In genomic region chr9:125302241-125302640, GRCh38 we compare ENCODE assay signal across 23 cellular contexts.
"Had no signal": no experiment of that assay in that cellular context is flagged by ENCODE, and none has a peak within 500 bp of the region (broad histone marks: within the 10 kb centered on the region; RNA-seq: fewer than 3 reads in every experiment).

No MANE protein-coding gene starts in this region.

- H3K9me3 Mint-ChIP-seq: activated naive CD4-positive, alpha-beta T cell treated with anti-CD3 and anti-CD28 coated beads for 36 hours; activated naive CD8-positive, alpha-beta T cell treated with anti-CD3 and anti-CD28 coated beads, Interleukin-2, amount 10 ng/mL, durations not matched to agents 7 days and 5 days; activated T-cell treated with anti-CD3 and anti-CD28 coated beads, Interleukin-2, amount 50 U/mL, for 24 hours; natural killer cell; T-cell; WTC11 had no signal

- ATAC-seq: heart left ventricle; left lobe of liver; natural killer cell; stimulated activated naive CD8-positive, alpha-beta T cell treated with anti-CD3 and anti-CD28 coated beads, Interleukin-15, Interleukin-2, amounts not matched to agents 100 U/mL and 50 U/mL, for 24 hours; T-cell; WTC11 had no signal

- H3K4me3 Mint-ChIP-seq: activated naive CD4-positive, alpha-beta T cell treated with anti-CD3 and anti-CD28 coated beads for 36 hours; activated naive CD8-positive, alpha-beta T cell treated with anti-CD3 and anti-CD28 coated beads, Interleukin-2, amount 10 ng/mL, durations not matched to agents 7 days and 5 days; activated T-cell treated with anti-CD3 and anti-CD28 coated beads, Interleukin-2, amount 50 U/mL, for 24 hours; natural killer cell; T-cell; WTC11 had no signal

- H3K4me3 ChIP-seq: coronary artery, heart left ventricle, spleen, thyroid gland had no signal

- H3K27ac ChIP-seq: coronary artery, heart left ventricle, spleen had no signal

- H3K9me3 ChIP-seq: heart left ventricle, spleen, thyroid gland had no signal

- H3K27me3 ChIP-seq: heart left ventricle, spleen, thyroid gland had no signal

- H3K27me3 Mint-ChIP-seq: activated naive CD8-positive, alpha-beta T cell treated with anti-CD3 and anti-CD28 coated beads, Interleukin-2, amount 10 ng/mL, durations not matched to agents 7 days and 5 days; activated T-cell treated with anti-CD3 and anti-CD28 coated beads, Interleukin-2, amount 50 U/mL, for 24 hours; T-cell had no signal

- H3K27ac Mint-ChIP-seq: activated naive CD4-positive, alpha-beta T cell treated with anti-CD3 and anti-CD28 coated beads for 36 hours; activated naive CD8-positive, alpha-beta T cell treated with anti-CD3 and anti-CD28 coated beads, Interleukin-2, amount 10 ng/mL, durations not matched to agents 7 days and 5 days; natural killer cell; T-cell; WTC11 had no signal

- DNase-seq: activated CD4-positive, alpha-beta T cell treated with anti-CD3 and anti-CD28 coated beads, Interleukin-2, amount 50 U/mL, for 4 hours; activated CD8-positive, alpha-beta memory T cell treated with anti-CD3 and anti-CD28 coated beads for 24 hours; activated CD8-positive, alpha-beta memory T cell treated with anti-CD3 and anti-CD28 coated beads, Interleukin-2, amount 50 U/mL, for 4 hours; activated naive CD4-positive, alpha-beta T cell treated with anti-CD3 and anti-CD28 coated beads for 36 hours; activated naive CD8-positive, alpha-beta T cell treated with anti-CD3 and anti-CD28 coated beads, Interleukin-2, amount 10 ng/mL, durations not matched to agents 7 days and 5 days; activated T-cell treated with anti-CD3 and anti-CD28 coated beads, Interleukin-2, amount 50 U/mL, for 24 hours; amniotic stem cell; cerebellar nuclear complex; heart left ventricle; kidney; midbrain; natural killer cell; retina; spleen; stimulated activated CD4-positive, alpha-beta T cell treated with anti-CD3 and anti-CD28 coated beads, Interleukin-4, amount 100 ng/mL, for 4 hours; stimulated activated naive CD8-positive, alpha-beta T cell treated with anti-CD3 and anti-CD28 coated beads, Interleukin-15, Interleukin-2, amounts not matched to agents 100 U/mL and 50 U/mL, for 24 hours; substantia nigra; T-cell; T-helper 9 cell; thyroid gland had no signal

- H3K4me1 Mint-ChIP-seq: WTC11 had no signal
